ENCODE assay signal across 8 cellular contexts in genomic region chr13:35475131-35475959, GRCh38. TPM values are rescaled to one million over a fixed set of nuclear protein-coding genes. Genes with fewer than 3 reads are reported as not detected.
DNase-seq lines count a peak whose midpoint lies in the region; ATAC-seq, FAIRE-seq and TF ChIP-seq lines count a peak whose summit lies in the region.

No MANE protein-coding gene starts in this region.

- no peak overlapping the region for H3K27ac Mint-ChIP-seq in activated T-cell treated with anti-CD3 and anti-CD28 coated beads, Interleukin-2, amount 50 U/mL, for 24 hours
- H3K27ac Mint-ChIP-seq in activated CD8-positive, alpha-beta T cell treated with anti-CD3 and anti-CD28 coated beads for 36 hours, result no peak overlapping the region
- H3K27ac Mint-ChIP-seq in progenitor cell of endocrine pancreas, result no peak overlapping the region

- H3K27ac ChIP-seq in left ventricle myocardium inferior (replicated peaks), result peak overlapping the region; percentile 63

- FAIRE-seq in GM12891 (lab: Jason Lieb, UNC), result no peak

- peaks cover 7% of the 10 kb centered on the region for H3K9me3 Mint-ChIP-seq in activated T-cell treated with anti-CD3 and anti-CD28 coated beads, Interleukin-2, amount 50 U/mL, for 24 hours
- H3K9me3 Mint-ChIP-seq in activated CD8-positive, alpha-beta T cell treated with anti-CD3 and anti-CD28 coated beads for 36 hours, result peaks cover 7% of the 10 kb centered on the region
- H3K9me3 Mint-ChIP-seq in progenitor cell of endocrine pancreas (ENCODE audit: low read depth), result no peaks in the 10 kb centered on the region

- CTCF ChIA-PET in activated CD8-positive, alpha-beta T cell treated with anti-CD3 and anti-CD28 coated beads for 36 hours (lab: Charles Lee), result no interaction called here

- H3K4me3 Mint-ChIP-seq in activated T-cell treated with anti-CD3 and anti-CD28 coated beads, Interleukin-2, amount 50 U/mL, for 24 hours, result peak overlapping the region; percentile 74
- peak overlapping the region; percentile 68 for H3K4me3 Mint-ChIP-seq in activated CD8-positive, alpha-beta T cell treated with anti-CD3 and anti-CD28 coated beads for 36 hours
- peak overlapping the region; percentile 32 for H3K4me3 Mint-ChIP-seq in progenitor cell of endocrine pancreas (ENCODE audit: low read depth)

- H3K4me1 ChIP-seq in left ventricle myocardium inferior, result peaks cover 16% of the 10 kb centered on the region

- H3K27me3 ChIP-seq in left ventricle myocardium inferior (ENCODE audit: low read depth), result no peaks in the 10 kb centered on the region

- H3K36me3 Mint-ChIP-seq in activated T-cell treated with anti-CD3 and anti-CD28 coated beads, Interleukin-2, amount 50 U/mL, for 24 hours (ENCODE audit: low read depth), result no peaks in the 10 kb centered on the region
- H3K36me3 Mint-ChIP-seq in activated CD8-positive, alpha-beta T cell treated with anti-CD3 and anti-CD28 coated beads for 36 hours (ENCODE audit: low read depth), result peaks cover 4% of the 10 kb centered on the region
- no peaks in the 10 kb centered on the region for H3K36me3 Mint-ChIP-seq in progenitor cell of endocrine pancreas (ENCODE audit: insufficient read depth)

- H3K4me3 ChIP-seq in left ventricle myocardium inferior, result peak overlapping the region; percentile 68

- TF ChIP-seq POLR2A in GM12891 (IDR thresholded peaks at IDR 0.05; ENCODE audit: low read depth, low read length), result no peak

- POLR2A ChIA-PET in activated CD8-positive, alpha-beta T cell treated with anti-CD3 and anti-CD28 coated beads for 36 hours (lab: Charles Lee), result no interaction called here

- no peak for DNase-seq in activated T-cell treated with anti-CD3 and anti-CD28 coated beads, Interleukin-2, amount 50 U/mL, for 24 hours
- DNase-seq in activated T-cell treated with anti-CD3 and anti-CD28 coated beads for 4 hours (no peak), left ventricle myocardium inferior (no peak), progenitor cell of endocrine pancreas (ENCODE audit: low spot score, unreplicated experiment) (peak; percentile 20), UCSD-AML1 (lab: John Stamatoyannopoulos, UW; ENCODE audit: unreplicated experiment) (no peak), GM12891 (ENCODE audit: insufficient read length, low spot score) (no peak), NCI-H146 (lab: John Stamatoyannopoulos, UW) (no peak)
- DNase-seq in activated CD8-positive, alpha-beta T cell treated with anti-CD3 and anti-CD28 coated beads for 36 hours, result peak; percentile 43

- TF ChIP-seq CTCF in activated CD8-positive, alpha-beta T cell treated with anti-CD3 and anti-CD28 coated beads for 36 hours (IDR thresholded peaks at IDR 0.05), result no peak
- TF ChIP-seq CTCF in left ventricle myocardium inferior (IDR thresholded peaks at IDR 0.05; ENCODE audit: borderline replicate concordance) (no peak), progenitor cell of endocrine pancreas (IDR thresholded peaks at IDR 0.05; ENCODE audit: unreplicated experiment) (no peak)

- H3K9me3 ChIP-seq in left ventricle myocardium inferior (replicated peaks), result no peaks in the 10 kb centered on the region

- peak; percentile 66 for ATAC-seq in activated CD8-positive, alpha-beta T cell treated with anti-CD3 and anti-CD28 coated beads for 36 hours

- H3K4me1 Mint-ChIP-seq in activated T-cell treated with anti-CD3 and anti-CD28 coated beads, Interleukin-2, amount 50 U/mL, for 24 hours (ENCODE audit: low read depth), result peaks cover 39% of the 10 kb centered on the region
- peaks cover 32% of the 10 kb centered on the region for H3K4me1 Mint-ChIP-seq in activated CD8-positive, alpha-beta T cell treated with anti-CD3 and anti-CD28 coated beads for 36 hours (ENCODE audit: low read depth)
- peaks cover 27% of the 10 kb centered on the region for H3K4me1 Mint-ChIP-seq in progenitor cell of endocrine pancreas (ENCODE audit: low read depth)

- H3K36me3 ChIP-seq in left ventricle myocardium inferior, result peaks cover 3% of the 10 kb centered on the region

- intact Hi-C loops in activated CD8-positive, alpha-beta T cell treated with anti-CD3 and anti-CD28 coated beads for 36 hours (cut with micrococcal nuclease), result no loop called here
- intact Hi-C loops in left ventricle myocardium inferior (cut with micrococcal nuclease), result no loop called here

- H3K27me3 Mint-ChIP-seq in activated T-cell treated with anti-CD3 and anti-CD28 coated beads, Interleukin-2, amount 50 U/mL, for 24 hours, result peaks cover 82% of the 10 kb centered on the region
- peaks cover 75% of the 10 kb centered on the region for H3K27me3 Mint-ChIP-seq in activated CD8-positive, alpha-beta T cell treated with anti-CD3 and anti-CD28 coated beads for 36 hours
- H3K27me3 Mint-ChIP-seq in progenitor cell of endocrine pancreas, result peaks cover 96% of the 10 kb centered on the region

TF ChIP-seq in GM12891, 5 proteins besides CTCF, POLR2A, EP300 and RAD21:
- TF ChIP-seq TAF1 (IDR thresholded peaks at IDR 0.05; ENCODE audit: low read depth, low read length), result no peak
- no peak for TF ChIP-seq POLR2AphosphoS5 (IDR thresholded peaks at IDR 0.05; ENCODE audit: low read depth, low read length)
- no peak for TF ChIP-seq POU2F2 (IDR thresholded peaks at IDR 0.05; ENCODE audit: low read depth, low read length)
- no peak for TF ChIP-seq SPI1 (IDR thresholded peaks at IDR 0.05; ENCODE audit: low read depth, low read length)
- no peak for TF ChIP-seq PAX5 (IDR thresholded peaks at IDR 0.05; ENCODE audit: insufficient read depth, low read length, severe bottlenecking)
TF ChIP-seq in GM12891: peak in this region for 0.

RNA-seq across cellular contexts. Expression of gene MAB21L1, which starts 1.1 kb away (rescaled TPM):
- not detected for total RNA-seq in activated CD8-positive, alpha-beta T cell treated with anti-CD3 and anti-CD28 coated beads for 36 hours
- total RNA-seq in left ventricle myocardium inferior, result 0.47 TPM
- total RNA-seq in progenitor cell of endocrine pancreas, result 0.22 and 0.29 TPM in 2 replicates
- polyA plus RNA-seq in GM12891 (2012; ENCODE audit: low read depth, missing spikeins), result not detected

Comparison
In these comparisons a context has a peak if more than half of its experiments do, and no peak if none do; other contexts are left out.
1. DNase-seq: peak in activated CD8-positive, alpha-beta T cell treated with anti-CD3 and anti-CD28 coated beads for 36 hours (single experiment) and progenitor cell of endocrine pancreas (single experiment); none in activated T-cell treated with anti-CD3 and anti-CD28 coated beads, Interleukin-2, amount 50 U/mL, for 24 hours (single experiment), activated T-cell treated with anti-CD3 and anti-CD28 coated beads for 4 hours (single experiment), left ventricle myocardium inferior (single experiment), UCSD-AML1 (single experiment), GM12891 (single experiment) and NCI-H146 (single experiment).
2. Peak in every context shown above with its lines, with median percentiles within 50 percentile points of each other: H3K4me3 Mint-ChIP-seq.